In genomic region chr2:87075054-87075790, GRCh38 we compare ENCODE assay signal across 8 cellular contexts. TPM values are rescaled to one million over a fixed set of nuclear protein-coding genes. Genes with fewer than 3 reads are reported as not detected.
A peak's percentile ranks its signal among the peaks of the same experiment; 100 is the strongest.
DNase-seq lines count a peak whose midpoint lies in the region; ATAC-seq, FAIRE-seq and TF ChIP-seq lines count a peak whose summit lies in the region.
"Not testable (repeated sequence)": the region's sequence is repeated elsewhere in the genome, so short reads cannot be mapped to it uniquely, and the experiment has no call there.

No MANE protein-coding gene starts in this region.

- H3K4me2 ChIP-seq in endothelial cell of umbilical vein (ENCODE audit: insufficient read depth, low read length), result peak overlapping the region; percentile 67

- BruUV-seq in endothelial cell of umbilical vein (replicated peaks; lab: Mats Ljungman, UMichigan), result TSS peak; percentile 18

- CTCF ChIA-PET in endothelial cell of umbilical vein (lab: Charles Lee), result not testable (repeated sequence)

- H3K9me3 ChIP-seq in endothelial cell of umbilical vein (replicated peaks; ENCODE audit: control insufficient read depth, insufficient read depth, low read length); liver (ENCODE audit: control insufficient read depth in 4 of 4, low read length in 3 of 4); gastrocnemius medialis; upper lobe of left lung: not testable (repeated sequence)

- not testable (repeated sequence) for H3K27me3 ChIP-seq in endothelial cell of umbilical vein (ENCODE audit: control insufficient read depth in 2 of 2, insufficient read depth in 2 of 2, low read length in 2 of 2); liver (ENCODE audit: control insufficient read depth in 4 of 4, insufficient read depth in 4 of 4, low read length in 3 of 4); gastrocnemius medialis; upper lobe of left lung

- dilution Hi-C loops in endothelial cell of umbilical vein (cut with MboI; ENCODE audit: extremely low pct_ligation_motif_present, low sequenced_read_pairs), result not testable (repeated sequence)

- not testable (repeated sequence) for DNase-seq in GM12864 (ENCODE audit: low read depth)
- DNase-seq in SW480 (ENCODE audit: low spot score), result peak; percentile 6
- DNase-seq in activated effector memory CD4-positive, alpha-beta T cell treated with anti-CD3 and anti-CD28 coated beads, Interleukin-2, amount 50 U/mL, for 16 hours, result peak; percentile 77
- peak; percentile 2 for DNase-seq in endothelial cell of umbilical vein (ENCODE audit: low read depth, low spot score)
- DNase-seq in gastrocnemius medialis, result peak in 1 of 2 donors; percentile 11
- DNase-seq in upper lobe of left lung, result peak in 1 of 2 donors; percentile 89

- in situ Hi-C loops in gastrocnemius medialis (cut with MboI; ENCODE audit: low sequenced_read_pairs in 4 of 4), result not testable (repeated sequence)

- not testable (repeated sequence) for H3K9ac ChIP-seq in endothelial cell of umbilical vein (replicated peaks; ENCODE audit: extremely low read depth, insufficient read depth, low read length)
- H3K9ac ChIP-seq in liver (ENCODE audit: low read depth in 1 of 2, low read length in 2 of 2), result peak overlapping the region; percentile 81 to 96

- H3K9me1 ChIP-seq in endothelial cell of umbilical vein (replicated peaks; ENCODE audit: control insufficient read depth, extremely low read depth, insufficient read depth, low read length), result not testable (repeated sequence)

- TF ChIP-seq EP300 in upper lobe of left lung (IDR thresholded peaks at IDR 0.05), result not testable (repeated sequence)

- peak; percentile 8 for ATAC-seq in HG03045 (IDR thresholded peaks at IDR 0.05; ENCODE audit: unreplicated experiment)
- ATAC-seq in gastrocnemius medialis; upper lobe of left lung (ENCODE audit: low FRiP score in 2 of 2): not testable (repeated sequence)

- H3K4me3 ChIP-seq in GM12864 (ENCODE audit: low read depth, low read length) (peak overlapping the region; percentile 73), endothelial cell of umbilical vein (replicated peaks in 1 of 3; ENCODE audit: insufficient read depth in 1 of 3, low read depth in 1 of 3, low read length in 3 of 3) (peak overlapping the region; percentile 41 to 69 (median 58)), liver (ENCODE audit: low read depth in 1 of 3, low read length in 3 of 3) (peak overlapping the region; percentile 63 to 73 (median 71)), gastrocnemius medialis (peak overlapping the region; percentile 72 to 81 (median 78)), upper lobe of left lung (peak overlapping the region; percentile 72 to 76 (median 74))

- not testable (repeated sequence) for H3K27ac ChIP-seq in endothelial cell of umbilical vein (ENCODE audit: insufficient read depth, low read depth, low read length)
- H3K27ac ChIP-seq in liver (ENCODE audit: low read depth in 1 of 2, low read length in 2 of 2) (peak overlapping the region; percentile 77 to 96), gastrocnemius medialis (peak overlapping the region; percentile 94 to 96 (median 95)), upper lobe of left lung (peak overlapping the region; percentile 89 to 93 (median 91))

- not testable (repeated sequence) for H3K4me1 ChIP-seq in endothelial cell of umbilical vein (ENCODE audit: control insufficient read depth, extremely low read depth, insufficient read depth, low read length); liver (ENCODE audit: control insufficient read depth in 4 of 4, insufficient read depth in 4 of 4, low read length in 3 of 4); gastrocnemius medialis; upper lobe of left lung

- H4K20me1 ChIP-seq in endothelial cell of umbilical vein (replicated peaks; ENCODE audit: control insufficient read depth, extremely low read depth, insufficient read depth, low read length), result not testable (repeated sequence)

- H3K36me3 ChIP-seq in endothelial cell of umbilical vein (ENCODE audit: control insufficient read depth in 2 of 2, extremely low read depth in 1 of 2, insufficient read depth in 2 of 2, low read length in 2 of 2); liver (ENCODE audit: control insufficient read depth in 4 of 4, insufficient read depth in 3 of 4, low read depth in 1 of 4, low read length in 3 of 4); gastrocnemius medialis; upper lobe of left lung: not testable (repeated sequence)

- intact Hi-C loops in endothelial cell of umbilical vein (cut with micrococcal nuclease); gastrocnemius medialis (cut with DNase I; ENCODE audit: low total_unique reads): not testable (repeated sequence)

- not testable (repeated sequence) for H3K79me2 ChIP-seq in endothelial cell of umbilical vein (ENCODE audit: control insufficient read depth, insufficient read depth, low read length)

- POLR2A ChIA-PET in endothelial cell of umbilical vein (lab: Charles Lee), result not testable (repeated sequence)

- not testable (repeated sequence) for H2AFZ ChIP-seq in endothelial cell of umbilical vein (ENCODE audit: low read depth, low read length)

- not testable (repeated sequence) for TF ChIP-seq POLR2A in endothelial cell of umbilical vein (IDR thresholded peaks at IDR 0.05; ENCODE audit: low read depth, low read length); gastrocnemius medialis (IDR thresholded peaks at IDR 0.05); upper lobe of left lung (IDR thresholded peaks at IDR 0.05)

- not testable (repeated sequence) for TF ChIP-seq RAD21 in liver (IDR thresholded peaks at IDR 0.05)

- 0% methylated on average over 40 of the region's 47 CpGs for WGBS in liver
- WGBS in upper lobe of left lung, 2 donors, result 0 to 1% methylated on average over 12 to 18 of the region's 47 CpGs

- peak; percentile 62 for FAIRE-seq in endothelial cell of umbilical vein (lab: Jason Lieb, UNC)

- not testable (repeated sequence) for TF ChIP-seq CTCF in GM12864 (IDR thresholded peaks at IDR 0.05; ENCODE audit: low read depth, low read length, missing control alignments); endothelial cell of umbilical vein (IDR thresholded peaks at IDR 0.05; ENCODE audit: extremely low read depth in 1 of 2, insufficient read depth in 1 of 2, low read depth in 1 of 2, low read length in 2 of 2); liver (IDR thresholded peaks at IDR 0.05; ENCODE audit: low read depth, low read length, missing input control); upper lobe of left lung (IDR thresholded peaks at IDR 0.05)
- TF ChIP-seq CTCF in gastrocnemius medialis (IDR thresholded peaks at IDR 0.05 in 4 of 5, conservative IDR thresholded peaks at IDR 0.05 in 1 of 5), result peak in 1 of 5 experiments; percentile 40

RNA-seq across cellular contexts. Expression of gene PLGLB1, which starts 53.6 kb away (rescaled TPM):
- total RNA-seq in endothelial cell of umbilical vein, result 0.75 and 1.8 TPM in 2 replicates
- polyA plus RNA-seq in endothelial cell of umbilical vein, result 0.51 and 0.81 TPM in 2 replicates
- 0.18 and 0.61 TPM in 2 replicates for polyA plus RNA-seq in endothelial cell of umbilical vein (2011; cell fraction: cytosol; rRNA removed)
- polyA plus RNA-seq in endothelial cell of umbilical vein (2011; cell fraction: nucleus; rRNA removed), result 6.5 and 7.3 TPM in 2 replicates
- 0.72 and 0.91 TPM in 2 replicates for polyA plus RNA-seq in endothelial cell of umbilical vein (2012)
- polyA minus RNA-seq in endothelial cell of umbilical vein, result 1.4 and 1.7 TPM in 2 replicates
- polyA minus RNA-seq in endothelial cell of umbilical vein (2011; cell fraction: cytosol; rRNA and poly(A)+ RNA removed), result not detected
- 5.7 and 5.9 TPM in 2 replicates for polyA minus RNA-seq in endothelial cell of umbilical vein (2011; cell fraction: nucleus; rRNA and poly(A)+ RNA removed)
- 10 to 100 TPM; 35.1 to 90.0 TPM for total RNA-seq in liver
- polyA plus RNA-seq in liver, result 100 to 1,000 TPM in 1 of 2 donors, 10 to 100 TPM in 1; 90.8 to 140 TPM
- 1 to 10 TPM in 1 of 4 donors, under 1 TPM in 1, not detected in 2; 0.75 to 4.3 TPM for total RNA-seq in gastrocnemius medialis
- total RNA-seq in upper lobe of left lung, result 1 to 10 TPM in 2 of 6 donors, under 1 TPM in 3, not detected in 1; 0.52 to 3.7 (median 0.88) TPM

Comparison
In these comparisons a context has a peak if more than half of its experiments do, and no peak if none do; other contexts are left out.
1. RNA of gene PLGLB1, which starts 53.6 kb away (total RNA-seq): 35.1 to 90.0 TPM in liver; 0.52 to 3.7 TPM in upper lobe of left lung, 0.75 to 4.3 TPM in gastrocnemius medialis and 0.75 to 1.8 TPM in endothelial cell of umbilical vein; every median in the first group is over 4 times any median in the second.
2. Peak in every context shown above with its lines, with median percentiles within 50 percentile points of each other: H3K4me3 ChIP-seq.